Comparison of ENCODE assay signal across 8 cellular contexts in the genomic region with DNA sequence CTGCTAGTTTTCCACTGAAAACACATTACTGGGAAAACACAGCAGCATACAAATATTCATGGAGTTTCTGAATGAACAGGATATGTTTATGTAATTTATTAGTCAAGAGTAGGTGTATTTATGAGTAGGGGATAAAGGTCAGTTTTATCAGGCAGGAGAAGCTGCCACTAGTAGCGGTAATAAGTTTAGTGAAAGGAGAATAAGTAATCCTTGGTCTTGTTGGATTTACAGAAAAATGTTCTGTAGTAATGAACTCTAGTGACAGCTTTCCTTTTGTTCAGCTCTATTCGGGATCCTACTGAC. TPM values are rescaled to one million over a fixed set of nuclear protein-coding genes. Genes with fewer than 3 reads are reported as not detected.
A peak's percentile ranks its signal among the peaks of the same experiment; 100 is the strongest.
DNase-seq lines count a peak whose midpoint lies in the region; ATAC-seq and TF ChIP-seq lines count a peak whose summit lies in the region.

No MANE protein-coding gene starts in this region.

- peak overlapping the region; percentile 84 for H3K4me3 Mint-ChIP-seq in activated naive CD4-positive, alpha-beta T cell treated with anti-CD3 and anti-CD28 coated beads, Interleukin-2, amount 10 ng/mL, durations not matched to agents 7 days and 5 days
- H3K4me3 Mint-ChIP-seq in activated naive CD8-positive, alpha-beta T cell = peak overlapping the region; percentile 90

- no peak overlapping the region for H3K27ac Mint-ChIP-seq in activated naive CD4-positive, alpha-beta T cell treated with anti-CD3 and anti-CD28 coated beads, Interleukin-2, amount 10 ng/mL, durations not matched to agents 7 days and 5 days
- no peak overlapping the region for H3K27ac Mint-ChIP-seq in activated naive CD8-positive, alpha-beta T cell

- H3K27ac ChIP-seq in transverse colon = peak overlapping the region in 3 of 4 donors; percentile 80 to 88 (median 84)

- H3K4me1 ChIP-seq in transverse colon = peaks cover 10 to 27% (median 23%) of the 10 kb centered on the region in 4 donors

- TF ChIP-seq CTCF in transverse colon (IDR thresholded peaks at IDR 0.05) = no peak

- no peak for TF ChIP-seq POLR2A in transverse colon (IDR thresholded peaks at IDR 0.05)

- peaks cover 0 to 4% (median 0%) of the 10 kb centered on the region in 4 donors for H3K36me3 ChIP-seq in transverse colon

- H3K36me3 Mint-ChIP-seq in activated naive CD4-positive, alpha-beta T cell treated with anti-CD3 and anti-CD28 coated beads, Interleukin-2, amount 10 ng/mL, durations not matched to agents 7 days and 5 days = peaks cover 11% of the 10 kb centered on the region
- H3K36me3 Mint-ChIP-seq in activated naive CD8-positive, alpha-beta T cell = no peaks in the 10 kb centered on the region

- H3K27me3 Mint-ChIP-seq in activated naive CD4-positive, alpha-beta T cell treated with anti-CD3 and anti-CD28 coated beads, Interleukin-2, amount 10 ng/mL, durations not matched to agents 7 days and 5 days = no peaks in the 10 kb centered on the region
- no peaks in the 10 kb centered on the region for H3K27me3 Mint-ChIP-seq in activated naive CD8-positive, alpha-beta T cell

- no peaks in the 10 kb centered on the region for H3K9me3 Mint-ChIP-seq in activated naive CD4-positive, alpha-beta T cell treated with anti-CD3 and anti-CD28 coated beads, Interleukin-2, amount 10 ng/mL, durations not matched to agents 7 days and 5 days
- H3K9me3 Mint-ChIP-seq in activated naive CD8-positive, alpha-beta T cell (ENCODE audit: low read depth) = no peaks in the 10 kb centered on the region

- no peak for ATAC-seq in GM21360 (IDR thresholded peaks at IDR 0.05; ENCODE audit: unreplicated experiment)

- DNase-seq in activated naive CD4-positive, alpha-beta T cell treated with anti-CD3 and anti-CD28 coated beads, Interleukin-2, amount 10 ng/mL, durations not matched to agents 7 days and 5 days = no peak
- no peak for DNase-seq in activated naive CD4-positive, alpha-beta T cell (lab: John Stamatoyannopoulos, UW)
- peak; percentile 14 for DNase-seq in kidney tubule cell (ENCODE audit: low spot score)
- no peak for DNase-seq in transverse colon
- no peak for DNase-seq in NCI-H524 (lab: John Stamatoyannopoulos, UW)
- DNase-seq in NCI-H2107 (lab: John Stamatoyannopoulos, UW) = no peak

- H3K4me1 Mint-ChIP-seq in activated naive CD4-positive, alpha-beta T cell treated with anti-CD3 and anti-CD28 coated beads, Interleukin-2, amount 10 ng/mL, durations not matched to agents 7 days and 5 days = peaks cover 31% of the 10 kb centered on the region
- peaks cover 20% of the 10 kb centered on the region for H3K4me1 Mint-ChIP-seq in activated naive CD8-positive, alpha-beta T cell (ENCODE audit: low read depth)

- in situ Hi-C loops in transverse colon (cut with MboI; ENCODE audit: low pct_ligation_motif_present in 1 of 4, low pct_unique_long_range_greater_than_20kb in 1 of 4, low sequenced_read_pairs in 3 of 4) = no loop called here

- intact Hi-C loops in transverse colon (cut with DNase I; ENCODE audit: low total_unique reads) = no loop called here

- TF ChIP-seq EP300 in transverse colon (IDR thresholded peaks at IDR 0.05; ENCODE audit: low read depth) = no peak

- 29 to 45% methylated on average over 2 of the region's 2 CpGs for WGBS in transverse colon (ENCODE audit: low coverage in 1 of 2), 2 donors

- peak overlapping the region in 3 of 4 donors; percentile 46 to 59 (median 58) for H3K4me3 ChIP-seq in transverse colon

- no peaks in the 10 kb centered on the region for H3K9me3 ChIP-seq in transverse colon

- CTCF ChIA-PET in activated naive CD4-positive, alpha-beta T cell treated with anti-CD3 and anti-CD28 coated beads, Interleukin-2, amount 10 ng/mL, durations not matched to agents 7 days and 5 days (lab: Charles Lee) = interaction anchor here (0.6 kb wide), 1 partner anchor 48 kb away, joined by 3 read pairs; no protein-coding TSS in a partner anchor

- H3K27me3 ChIP-seq in transverse colon = no peaks in the 10 kb centered on the region

RNA-seq across cellular contexts. Expression of gene MAST2, which starts 1.2 kb away (rescaled TPM):
- total RNA-seq in transverse colon = 100 to 1,000 TPM; 160 to 313 (median 161) TPM

RNA-seq across cellular contexts. Expression of gene IPP, which starts 54.2 kb away (rescaled TPM):
- 10 to 100 TPM; 12.8 to 36.4 (median 15.8) TPM for total RNA-seq in transverse colon
